28 cellular contexts compared by ENCODE assay signal in genomic region chrX:66255359-66255967, GRCh38.
"Had no signal": no experiment of that assay in that cellular context is flagged by ENCODE, and none has a peak within 500 bp of the region (broad histone marks: within the 10 kb centered on the region; RNA-seq: fewer than 3 reads in every experiment).

No MANE protein-coding gene starts in this region.

- ATAC-seq: effector memory CD8-positive, alpha-beta T cell; esophagus mucosa; gastrocnemius medialis; heart right ventricle; left lung; left ventricle myocardium superior; lower lobe of right lung had no signal

- DNase-seq: cerebellar nuclear complex; dermis blood vessel endothelial cell; dorsolateral prefrontal cortex; effector CD8-positive, alpha-beta T cell; effector memory CD8-positive, alpha-beta T cell; endodermal cell; erythroblast; esophagus squamous epithelium; foreskin fibroblast; foreskin melanocyte; gastrocnemius medialis; glutamatergic neuron; head of caudate nucleus; heart right ventricle; hippocampal formation; immature natural killer cell; islet precursor cell; kidney glomerular epithelial cell; left lung; left ventricle myocardium superior; lower lobe of right lung; mesenchymal stem cell; midbrain had no signal

- H3K27ac Mint-ChIP-seq: effector memory CD8-positive, alpha-beta T cell; endodermal cell; immature natural killer cell had no signal

- H3K36me3 ChIP-seq: esophagus squamous epithelium, gastrocnemius medialis, heart right ventricle, left lung, lower lobe of right lung had no signal

- H3K9me3 ChIP-seq: esophagus squamous epithelium, gastrocnemius medialis, left lung, lower lobe of right lung had no signal

- H3K4me3 Mint-ChIP-seq: effector memory CD8-positive, alpha-beta T cell; endodermal cell; immature natural killer cell had no signal

- H3K4me1 ChIP-seq: esophagus squamous epithelium, gastrocnemius medialis, heart right ventricle, left lung, lower lobe of right lung had no signal

- H3K27me3 ChIP-seq: esophagus squamous epithelium, gastrocnemius medialis, left lung had no signal

- H3K4me3 ChIP-seq: coronary artery, dorsolateral prefrontal cortex, esophagus squamous epithelium, gastrocnemius medialis, heart right ventricle, left lung, lower lobe of right lung had no signal

- H3K27ac ChIP-seq: coronary artery, dorsolateral prefrontal cortex, epithelial cell of prostate, esophagus squamous epithelium, gastrocnemius medialis, heart right ventricle, left lung, lower lobe of right lung had no signal

- H3K4me1 Mint-ChIP-seq: endodermal cell, immature natural killer cell had no signal

- FAIRE-seq: endometrium, kidney had no signal
